Comparison of ENCODE assay signal across 21 cellular contexts in genomic region chr12:131461096-131461495, GRCh38.
DNase-seq lines count a peak whose midpoint lies in the region; ATAC-seq and TF ChIP-seq lines count a peak whose summit lies in the region.
"Had no signal": no experiment of that assay in that cellular context is flagged by ENCODE, and none has a peak within 500 bp of the region (broad histone marks: within the 10 kb centered on the region; RNA-seq: fewer than 3 reads in every experiment).

No MANE protein-coding gene starts in this region.

- no peak overlapping the region for H3K27ac Mint-ChIP-seq in activated CD8-positive, alpha-beta memory T cell treated with anti-CD3 and anti-CD28 coated beads, Interleukin-2, amount 10 ng/mL, durations not matched to agents 7 days and 5 days
- H3K27ac Mint-ChIP-seq: CD4-positive, CD25-positive, alpha-beta regulatory T cell; CD8-positive, alpha-beta memory T cell; HFFc6 had no signal

- CTCF ChIA-PET in activated CD8-positive, alpha-beta memory T cell treated with anti-CD3 and anti-CD28 coated beads, Interleukin-2, amount 10 ng/mL, durations not matched to agents 7 days and 5 days (lab: Charles Lee), result no interaction called here

- ATAC-seq in activated CD8-positive, alpha-beta memory T cell treated with anti-CD3 and anti-CD28 coated beads, Interleukin-2, amount 10 ng/mL, durations not matched to agents 7 days and 5 days, result no peak
- ATAC-seq in upper lobe of right lung, result no peak
- ATAC-seq in GM21360 (IDR thresholded peaks at IDR 0.05; ENCODE audit: unreplicated experiment), result no peak
- no peak for ATAC-seq in HG03439 (IDR thresholded peaks at IDR 0.05; ENCODE audit: unreplicated experiment)
- ATAC-seq: GM12878, HCT116 had no signal

- H3K4me1 ChIP-seq in upper lobe of right lung, result no peaks in the 10 kb centered on the region
- H3K4me1 ChIP-seq: BLaER1 had no signal

- DNase-seq in activated CD8-positive, alpha-beta memory T cell treated with anti-CD3 and anti-CD28 coated beads, Interleukin-2, amount 10 ng/mL, durations not matched to agents 7 days and 5 days, result peak; percentile 12
- DNase-seq in islet precursor cell, result peak; percentile 47
- DNase-seq in upper lobe of right lung, result peak; percentile 26
- no peak for DNase-seq in C1 segment of cervical spinal cord (lab: John Stamatoyannopoulos, UW)
- DNase-seq: 8988T; CD4-positive, CD25-positive, alpha-beta regulatory T cell; COR-L47; DMS 273 treated with DMSO at 0.1 percent for 48 hours; DMS53; DND-41; EL; GM23248; HFFc6; IMR-90 had no signal

- no peak overlapping the region for H3K4me3 ChIP-seq in upper lobe of right lung
- H3K4me3 ChIP-seq: BLaER1, GM12878, GM23248 had no signal

- peak overlapping the region; percentile 97 for H3K27ac ChIP-seq in C4-2B
- H3K27ac ChIP-seq in upper lobe of right lung, result no peak overlapping the region
- H3K27ac ChIP-seq: BLaER1, GM23248 had no signal

- peaks cover 12% of the 10 kb centered on the region for H3K27me3 Mint-ChIP-seq in activated CD8-positive, alpha-beta memory T cell treated with anti-CD3 and anti-CD28 coated beads, Interleukin-2, amount 10 ng/mL, durations not matched to agents 7 days and 5 days
- H3K27me3 Mint-ChIP-seq: CD4-positive, CD25-positive, alpha-beta regulatory T cell had no signal

- TF ChIP-seq CTCF in C4-2B (conservative IDR thresholded peaks at IDR 0.05), result no peak
- TF ChIP-seq CTCF in upper lobe of right lung (IDR thresholded peaks at IDR 0.05), result no peak

- H3K27me3 ChIP-seq in upper lobe of right lung, result peaks cover 5% of the 10 kb centered on the region
- H3K27me3 ChIP-seq: BLaER1 had no signal

- intact Hi-C loops in upper lobe of right lung (cut with DNase I), result no loop called here

- no peaks in the 10 kb centered on the region for H3K9me3 ChIP-seq in upper lobe of right lung
- H3K9me3 ChIP-seq: BLaER1 had no signal

- H3K9me3 Mint-ChIP-seq in activated CD8-positive, alpha-beta memory T cell treated with anti-CD3 and anti-CD28 coated beads, Interleukin-2, amount 10 ng/mL, durations not matched to agents 7 days and 5 days (ENCODE audit: low read depth), result no peaks in the 10 kb centered on the region
- H3K9me3 Mint-ChIP-seq: CD8-positive, alpha-beta memory T cell had no signal

- no peaks in the 10 kb centered on the region for H3K4me1 Mint-ChIP-seq in activated CD8-positive, alpha-beta memory T cell treated with anti-CD3 and anti-CD28 coated beads, Interleukin-2, amount 10 ng/mL, durations not matched to agents 7 days and 5 days
- H3K4me1 Mint-ChIP-seq: CD4-positive, CD25-positive, alpha-beta regulatory T cell; CD8-positive, alpha-beta memory T cell had no signal

- H3K36me3 Mint-ChIP-seq in activated CD8-positive, alpha-beta memory T cell treated with anti-CD3 and anti-CD28 coated beads, Interleukin-2, amount 10 ng/mL, durations not matched to agents 7 days and 5 days, result no peaks in the 10 kb centered on the region
- H3K36me3 Mint-ChIP-seq: CD4-positive, CD25-positive, alpha-beta regulatory T cell; CD8-positive, alpha-beta memory T cell had no signal

- H3K4me3 Mint-ChIP-seq in activated CD8-positive, alpha-beta memory T cell treated with anti-CD3 and anti-CD28 coated beads, Interleukin-2, amount 10 ng/mL, durations not matched to agents 7 days and 5 days, result no peak overlapping the region
- H3K4me3 Mint-ChIP-seq: CD4-positive, CD25-positive, alpha-beta regulatory T cell; CD8-positive, alpha-beta memory T cell; HFFc6 had no signal

- H3K36me3 ChIP-seq in upper lobe of right lung, result no peaks in the 10 kb centered on the region
- H3K36me3 ChIP-seq: BLaER1 had no signal

Comparison
In these comparisons a context has a peak if more than half of its experiments do, and no peak if none do; other contexts are left out.
1. DNase-seq: peak in activated CD8-positive, alpha-beta memory T cell treated with anti-CD3 and anti-CD28 coated beads, Interleukin-2, amount 10 ng/mL, durations not matched to agents 7 days and 5 days (single experiment), islet precursor cell (single experiment) and upper lobe of right lung (single experiment); none in C1 segment of cervical spinal cord (0 of 14).